Comparison of ENCODE assay signal across 8 cellular contexts in genomic region chr4:67909910-67910905, GRCh38. TPM values are rescaled to one million over a fixed set of nuclear protein-coding genes. Genes with fewer than 3 reads are reported as not detected.
DNase-seq lines count a peak whose midpoint lies in the region; ATAC-seq, FAIRE-seq and TF ChIP-seq lines count a peak whose summit lies in the region.

No MANE protein-coding gene starts in this region.

- intact Hi-C loops in HCT116 (cut with micrococcal nuclease) (loop anchor here (1.0 to 10.0 kb wide), 3 partner anchors 37 to 465 kb away; no protein-coding TSS in a partner anchor), HepG2 (cut with micrococcal nuclease; ENCODE audit: unreplicated experiment) (loop anchor here (1.0 kb wide), 1 partner anchor 361 kb away; no protein-coding TSS in a partner anchor)

- TF ChIP-seq POLR2A in HCT116 (IDR thresholded peaks at IDR 0.05; ENCODE audit: borderline replicate concordance, extremely low read depth, insufficient read depth, insufficient read length), result no peak
- TF ChIP-seq POLR2A in HepG2 (IDR thresholded peaks at IDR 0.05; ENCODE audit: insufficient read depth in 1 of 2, low read depth in 2 of 2, low read length in 2 of 2), result no peak

- no peak overlapping the region for H3K9ac ChIP-seq in HCT116 (ENCODE audit: low read length)
- no peak overlapping the region for H3K9ac ChIP-seq in HepG2 (ENCODE audit: insufficient read depth, low read depth, low read length)

- no peak for ATAC-seq in HCT116
- ATAC-seq in HepG2, result no peak
- ATAC-seq in GM21723 (IDR thresholded peaks at IDR 0.05; ENCODE audit: unreplicated experiment), result no peak

- H3K4me1 ChIP-seq in HCT116 (ENCODE audit: control insufficient read depth in 1 of 2, insufficient read depth in 2 of 2, low read length in 2 of 2) (no peaks in the 10 kb centered on the region), HepG2 (ENCODE audit: insufficient read depth, low read length) (peaks cover 8% of the 10 kb centered on the region; the same call in 1 of the 2 replicates)

- H4K20me1 ChIP-seq in HCT116 (ENCODE audit: insufficient read depth) (no peaks in the 10 kb centered on the region), HepG2 (ENCODE audit: insufficient read depth, low read length) (no peaks in the 10 kb centered on the region)

- WGBS in HepG2 (ENCODE audit: low lambda C conversion rate), result 4% methylated on average over 7 of the region's 7 CpGs

- CTCF ChIA-PET in HCT116 (lab: Charles Lee), result interaction anchor here (1.0 to 1.9 kb wide), 6 partner anchors 18 to 363 kb away, joined by 3 to 9 read pairs (median 4); no protein-coding TSS in a partner anchor
- CTCF ChIA-PET in HepG2 (lab: Yijun Ruan, JAX; ENCODE audit: low intra/inter-chr PET ratio, low total read pairs), result interaction anchor here (2.3 kb wide), 1 partner anchor 38 kb away, joined by 9 read pairs; no protein-coding TSS in a partner anchor

- in situ Hi-C loops in HepG2 (cut with HindIII; ENCODE audit: extremely low pct_ligation_motif_present, low pct_unique_long_range_greater_than_20kb), result loop anchor here (25.0 kb wide), 1 partner anchor 348 kb away; the partner anchor contains the start of gene STAP1

- no peaks in the 10 kb centered on the region for H3K79me2 ChIP-seq in HCT116 (ENCODE audit: insufficient read depth, low read length)
- no peaks in the 10 kb centered on the region for H3K79me2 ChIP-seq in HepG2 (ENCODE audit: insufficient read depth, low read length)

- H3K27ac ChIP-seq in C4-2B, result no peak overlapping the region
- H3K27ac ChIP-seq in HCT116 (ENCODE audit: low read depth, low read length), result no peak overlapping the region
- no peak overlapping the region for H3K27ac ChIP-seq in HepG2 (ENCODE audit: extremely low read length, insufficient read depth, low read length)

- H3K27me3 ChIP-seq in HCT116 (ENCODE audit: insufficient read depth, low read length) (no peaks in the 10 kb centered on the region), HepG2 (ENCODE audit: control insufficient read depth in 1 of 2, insufficient read depth in 2 of 2, low read length in 2 of 2) (no peaks in the 10 kb centered on the region)

- peak; percentile 18 for FAIRE-seq in HepG2 (lab: Jason Lieb, UNC)

- H2AFZ ChIP-seq in HCT116 (ENCODE audit: low read depth, low read length, poor library complexity, severe bottlenecking), result no peak overlapping the region
- no peak overlapping the region for H2AFZ ChIP-seq in HepG2 (ENCODE audit: low read length)

- no peak overlapping the region for H3K4me2 ChIP-seq in HCT116 (ENCODE audit: low read length)
- H3K4me2 ChIP-seq in HepG2 (ENCODE audit: low read depth, low read length), result no peak overlapping the region

- H3K9me2 ChIP-seq in HCT116 (ENCODE audit: insufficient read depth), result no peaks in the 10 kb centered on the region

- H3K36me3 ChIP-seq in HCT116 (ENCODE audit: control insufficient read depth in 1 of 2, insufficient read depth in 2 of 2, low read length in 2 of 2), result no peaks in the 10 kb centered on the region
- no peaks in the 10 kb centered on the region for H3K36me3 ChIP-seq in HepG2 (replicated peaks in 1 of 2; ENCODE audit: control insufficient read depth in 1 of 2, insufficient read depth in 2 of 2, low read length in 2 of 2)

- BruUV-seq in HCT116 (replicated peaks; lab: Mats Ljungman, UMichigan) (no TSS peak), HepG2 (replicated peaks; lab: Mats Ljungman, UMichigan) (no TSS peak)

- DNase-seq in HCT116 (ENCODE audit: low read depth, low spot score) (no peak), HepG2 (ENCODE audit: low spot score) (peak; percentile 4), COLO668 (lab: John Stamatoyannopoulos, UW; ENCODE audit: unreplicated experiment) (no peak), NCI-H524 treated with DMSO at 0.1 percent for 48 hours (lab: John Stamatoyannopoulos, UW) (no peak), NCI-H345 treated with DMSO at 0.1 percent for 48 hours (lab: John Stamatoyannopoulos, UW; ENCODE audit: unreplicated experiment) (no peak)

- peak; percentile 47 for TF ChIP-seq RAD21 in HCT116 (IDR thresholded peaks at IDR 0.05; ENCODE audit: low read depth)
- TF ChIP-seq RAD21 in HepG2 (CRISPR knock-in tag; IDR thresholded peaks at IDR 0.05), result no peak

- H3K4me3 ChIP-seq in HCT116 (replicated peaks in 1 of 2; ENCODE audit: low read depth in 1 of 2, low read length in 2 of 2), result no peak overlapping the region
- no peak overlapping the region for H3K4me3 ChIP-seq in WI38 (ENCODE audit: low read depth, low read length)
- no peak overlapping the region for H3K4me3 ChIP-seq in HepG2 (replicated peaks in 1 of 3; ENCODE audit: insufficient read depth in 1 of 3, low read depth in 2 of 3, low read length in 3 of 3)

- POLR2A ChIA-PET in HCT116 (lab: Charles Lee), result no interaction called here
- POLR2A ChIA-PET in HepG2 (lab: Yijun Ruan, JAX), result no interaction called here

- TF ChIP-seq EP300 in HepG2 (IDR thresholded peaks at IDR 0.05; ENCODE audit: low read depth in 2 of 2, low read length in 2 of 2) (no peak), HepG2 (CRISPR knock-in tag; IDR thresholded peaks at IDR 0.05; ENCODE audit: borderline replicate concordance) (no peak)

- no peaks in the 10 kb centered on the region for H3K9me3 ChIP-seq in HCT116 (ENCODE audit: control insufficient read depth in 1 of 2, insufficient read depth in 1 of 2, low read depth in 1 of 2, low read length in 2 of 2)
- H3K9me3 ChIP-seq in HepG2 (ENCODE audit: low read length), result no peaks in the 10 kb centered on the region

- peak; percentile 78 for TF ChIP-seq CTCF in C4-2B (conservative IDR thresholded peaks at IDR 0.05)
- TF ChIP-seq CTCF in HCT116 (IDR thresholded peaks at IDR 0.05 in 2 of 3, conservative IDR thresholded peaks at IDR 0.05 in 1 of 3; ENCODE audit: borderline replicate concordance in 1 of 3, insufficient read depth in 1 of 3, low read depth in 2 of 3, low read length in 2 of 3), result peak; percentile 53 to 72 (median 55); a peak in 5 of 6 replicates
- peak; percentile 19; the same call in 1 of the 2 replicates for TF ChIP-seq CTCF in WI38 (IDR thresholded peaks at IDR 0.05; ENCODE audit: low read depth, low read length)
- peak; percentile 31; the same call in 1 of the 2 replicates for TF ChIP-seq CTCF in HepG2 (CRISPR knock-in tag; IDR thresholded peaks at IDR 0.05)

- RAD21 ChIA-PET in HCT116 (lab: Charles Lee; ENCODE audit: low non-redundant PET in 1 of 2, low total read pairs in 2 of 2, uncharacterized antibody in 2 of 2, unreplicated experiment in 2 of 2), result no interaction called here

TF ChIP-seq in HCT116, 20 proteins besides CTCF, POLR2A, EP300 and RAD21 (continues in another document):
- no peak for TF ChIP-seq SP1 (IDR thresholded peaks at IDR 0.05; ENCODE audit: low read depth)
- TF ChIP-seq JUND (IDR thresholded peaks at IDR 0.05), result no peak

RNA-seq across cellular contexts. Expression of gene TMPRSS11D, which starts 26.4 kb away (rescaled TPM):
- total RNA-seq in HCT116 (2021; ENCODE audit: unreplicated experiment), result not detected
- polyA plus RNA-seq in HCT116 (2012), result 0.05 TPM in 1 of 2 replicates, not detected in the other
- not detected in 2 replicates for total RNA-seq in HepG2 (2016; rRNA removed; fragmentation: Illumina TruSeq; extraction: Trizol)
- total RNA-seq in HepG2 (2016; cell fraction: cytosol; rRNA removed; fragmentation: Illumina TruSeq; extraction: Trizol; ENCODE audit: low read depth), result not detected in 2 replicates
- not detected in 2 replicates for total RNA-seq in HepG2 (2016; cell fraction: insoluble cytoplasmic fraction; rRNA removed; fragmentation: Illumina TruSeq; extraction: Trizol)
- total RNA-seq in HepG2 (2016; cell fraction: membrane; rRNA removed; fragmentation: Illumina TruSeq; extraction: Trizol), result not detected in 2 replicates
- 0.34 TPM in 1 of 2 replicates, not detected in the other for total RNA-seq in HepG2 (2016; cell fraction: nucleus; rRNA removed; fragmentation: Illumina TruSeq; extraction: Trizol)
- polyA plus RNA-seq in HepG2 (2011; rRNA removed), result not detected in 2 replicates
- polyA plus RNA-seq in HepG2 (2011; cell fraction: cytosol; rRNA removed), result not detected in 2 replicates
- not detected in 2 replicates for polyA plus RNA-seq in HepG2 (2011; cell fraction: nucleus; rRNA removed)
- polyA plus RNA-seq in HepG2 (2012), result not detected in 2 replicates
- polyA plus RNA-seq in HepG2 (2016; cell fraction: cytosol; fragmentation: Illumina TruSeq; extraction: Trizol; ENCODE audit: low read depth), result not detected in 2 replicates
- not detected in 2 replicates for polyA plus RNA-seq in HepG2 (2016; cell fraction: insoluble cytoplasmic fraction; fragmentation: Illumina TruSeq; extraction: Trizol; ENCODE audit: low read depth)
- polyA plus RNA-seq in HepG2 (2016; cell fraction: membrane; fragmentation: Illumina TruSeq; extraction: Trizol; ENCODE audit: low read depth), result not detected in 2 replicates
- polyA plus RNA-seq in HepG2 (2016; cell fraction: nucleus; fragmentation: Illumina TruSeq; extraction: Trizol; ENCODE audit: insufficient read depth, low read depth), result not detected in 2 replicates
- not detected in 2 replicates for polyA minus RNA-seq in HepG2 (2011; rRNA and poly(A)+ RNA removed; ENCODE audit: low replicate concordance)
- polyA minus RNA-seq in HepG2 (2011; cell fraction: cytosol; rRNA and poly(A)+ RNA removed), result not detected in 2 replicates
- polyA minus RNA-seq in HepG2 (2011; cell fraction: nucleus; rRNA and poly(A)+ RNA removed), result 0.12 TPM in 1 of 2 replicates, not detected in the other

RNA-seq across cellular contexts. Expression of gene TMPRSS11A, which starts 53.1 kb away (rescaled TPM):
- not detected for total RNA-seq in HCT116 (2021; ENCODE audit: unreplicated experiment)
- polyA plus RNA-seq in HCT116 (2012), result not detected in 2 replicates
- not detected in 2 replicates for total RNA-seq in HepG2 (2016; rRNA removed; fragmentation: Illumina TruSeq; extraction: Trizol)
- not detected in 2 replicates for total RNA-seq in HepG2 (2016; cell fraction: cytosol; rRNA removed; fragmentation: Illumina TruSeq; extraction: Trizol; ENCODE audit: low read depth)
- not detected in 2 replicates for total RNA-seq in HepG2 (2016; cell fraction: insoluble cytoplasmic fraction; rRNA removed; fragmentation: Illumina TruSeq; extraction: Trizol)
- not detected in 2 replicates for total RNA-seq in HepG2 (2016; cell fraction: membrane; rRNA removed; fragmentation: Illumina TruSeq; extraction: Trizol)
- not detected in 2 replicates for total RNA-seq in HepG2 (2016; cell fraction: nucleus; rRNA removed; fragmentation: Illumina TruSeq; extraction: Trizol)
- polyA plus RNA-seq in HepG2 (2011; rRNA removed), result not detected in 2 replicates
- not detected in 2 replicates for polyA plus RNA-seq in HepG2 (2011; cell fraction: cytosol; rRNA removed)
- not detected in 2 replicates for polyA plus RNA-seq in HepG2 (2011; cell fraction: nucleus; rRNA removed)
- polyA plus RNA-seq in HepG2 (2012), result not detected in 2 replicates
- polyA plus RNA-seq in HepG2 (2016; cell fraction: cytosol; fragmentation: Illumina TruSeq; extraction: Trizol; ENCODE audit: low read depth), result not detected in 2 replicates
- not detected in 2 replicates for polyA plus RNA-seq in HepG2 (2016; cell fraction: insoluble cytoplasmic fraction; fragmentation: Illumina TruSeq; extraction: Trizol; ENCODE audit: low read depth)
- not detected in 2 replicates for polyA plus RNA-seq in HepG2 (2016; cell fraction: membrane; fragmentation: Illumina TruSeq; extraction: Trizol; ENCODE audit: low read depth)
- not detected in 2 replicates for polyA plus RNA-seq in HepG2 (2016; cell fraction: nucleus; fragmentation: Illumina TruSeq; extraction: Trizol; ENCODE audit: insufficient read depth, low read depth)
- polyA minus RNA-seq in HepG2 (2011; rRNA and poly(A)+ RNA removed; ENCODE audit: low replicate concordance), result not detected in 2 replicates
- not detected in 2 replicates for polyA minus RNA-seq in HepG2 (2011; cell fraction: cytosol; rRNA and poly(A)+ RNA removed)
- not detected in 2 replicates for polyA minus RNA-seq in HepG2 (2011; cell fraction: nucleus; rRNA and poly(A)+ RNA removed)

Comparison
In these comparisons a context has a peak if more than half of its experiments do, and no peak if none do; other contexts are left out.
1. CTCF ChIP-seq: peak in every context shown above with its lines; median percentile 78 in C4-2B; 55 in HCT116; 31 in HepG2; 19 in WI38.